Comparison of ENCODE assay signal across 9 cellular contexts in the genomic region with DNA sequence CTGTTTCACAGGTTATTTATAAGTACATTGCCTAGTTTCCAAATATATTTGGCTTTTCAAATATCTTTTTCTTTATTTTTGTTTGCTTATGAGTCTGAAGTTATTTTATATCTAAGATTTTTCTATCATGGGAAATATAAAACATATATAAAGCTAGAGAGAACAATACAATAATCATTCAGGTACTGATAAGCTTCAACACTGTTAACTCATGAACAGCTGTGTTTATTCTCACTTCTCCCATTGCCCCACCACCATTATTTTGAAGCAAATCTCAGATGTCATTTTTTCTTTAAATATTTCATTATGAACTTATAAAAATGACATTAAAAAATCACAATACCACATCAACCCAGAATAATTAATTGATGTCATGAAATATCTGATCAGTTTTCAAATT.
"Had no signal": no experiment of that assay in that cellular context is flagged by ENCODE, and none has a peak within 500 bp of the region (broad histone marks: within the 10 kb centered on the region; RNA-seq: fewer than 3 reads in every experiment).

No MANE protein-coding gene starts in this region.

- H2AFZ ChIP-seq: GM23338 had no signal

- FAIRE-seq: H1, H54, HTR-8/SVneo, K562 had no signal

- H3K4me2 ChIP-seq: GM23338 had no signal

- ATAC-seq: GM23338, K562 had no signal

- H3K4me3 ChIP-seq: GM23338, K562 had no signal

- DNase-seq: H9, HCEC 1CT, IMR-90, KG1 had no signal
